Comparison of ENCODE assay signal across 16 cellular contexts in genomic region chr4:68748181-68748981, GRCh38.
DNase-seq lines count a peak whose midpoint lies in the region; ATAC-seq and TF ChIP-seq lines count a peak whose summit lies in the region.
"Had no signal": no experiment of that assay in that cellular context is flagged by ENCODE, and none has a peak within 500 bp of the region (broad histone marks: within the 10 kb centered on the region; RNA-seq: fewer than 3 reads in every experiment).

No MANE protein-coding gene starts in this region.

- CTCF ChIA-PET in Panc1 (lab: Charles Lee) = no interaction called here

- no peaks in the 10 kb centered on the region for H3K4me1 ChIP-seq in Panc1 (ENCODE audit: control insufficient read depth, insufficient read depth, low read length)
- H3K4me1 ChIP-seq: testis had no signal

- peak overlapping the region; percentile 1 for H3K27ac Mint-ChIP-seq in type B pancreatic cell
- no peak overlapping the region for H3K27ac Mint-ChIP-seq in activated naive CD4-positive, alpha-beta T cell treated with anti-CD3 and anti-CD28 coated beads, Interleukin-2, amount 50 U/mL, for 72 hours
- H3K27ac Mint-ChIP-seq: activated naive CD4-positive, alpha-beta T cell treated with anti-CD3 and anti-CD28 coated beads, Interleukin-2, amount 50 U/mL, for 24 hours; nephron progenitor cell had no signal

- in situ Hi-C loops in Panc1 (cut with HindIII; ENCODE audit: low pct_unique_long_range_greater_than_20kb, low sequenced_read_pairs) = no loop called here

- H3K27ac ChIP-seq in Panc1 (ENCODE audit: low read length) = no peak overlapping the region
- H3K27ac ChIP-seq: testis had no signal

- no peaks in the 10 kb centered on the region for H3K9me3 ChIP-seq in Panc1 (ENCODE audit: control insufficient read depth, insufficient read depth, low read depth, low read length)
- H3K9me3 ChIP-seq: testis had no signal

- POLR2A ChIA-PET in Panc1 (lab: Charles Lee) = no interaction called here

- DNase-seq in Panc1 (ENCODE audit: low read depth, low spot score) (peak; percentile 10), type B pancreatic cell (ENCODE audit: extremely low spot score, unreplicated experiment) (no peak)
- DNase-seq in activated naive CD4-positive, alpha-beta T cell treated with anti-CD3 and anti-CD28 coated beads, Interleukin-2, amount 50 U/mL, for 72 hours (ENCODE audit: low spot score in 2 of 2) = no peak
- DNase-seq: COR-L47, cortex of kidney, kidney, NCI-H1417 treated with DMSO at 0.1 percent for 48 hours, NCI-H510A, nephron progenitor cell, Right ventricle myocardium superior, testis had no signal

- no peaks in the 10 kb centered on the region for H3K36me3 ChIP-seq in Panc1 (ENCODE audit: control insufficient read depth, insufficient read depth, low read length)

- H3K27me3 ChIP-seq in Panc1 (ENCODE audit: control insufficient read depth, insufficient read depth, low read length) = no peaks in the 10 kb centered on the region
- H3K27me3 ChIP-seq: testis had no signal

- no peaks in the 10 kb centered on the region for H3K36me3 Mint-ChIP-seq in type B pancreatic cell
- no peaks in the 10 kb centered on the region for H3K36me3 Mint-ChIP-seq in activated naive CD4-positive, alpha-beta T cell treated with anti-CD3 and anti-CD28 coated beads, Interleukin-2, amount 50 U/mL, for 72 hours
- H3K36me3 Mint-ChIP-seq: activated naive CD4-positive, alpha-beta T cell treated with anti-CD3 and anti-CD28 coated beads, Interleukin-2, amount 50 U/mL, for 24 hours had no signal

- H3K27me3 Mint-ChIP-seq in type B pancreatic cell = no peaks in the 10 kb centered on the region

- H3K4me3 Mint-ChIP-seq in type B pancreatic cell = no peak overlapping the region
- H3K4me3 Mint-ChIP-seq: activated naive CD4-positive, alpha-beta T cell treated with anti-CD3 and anti-CD28 coated beads, Interleukin-2, amount 50 U/mL, for 24 hours; nephron progenitor cell had no signal

- no peaks in the 10 kb centered on the region for H3K4me1 Mint-ChIP-seq in type B pancreatic cell (ENCODE audit: unreplicated experiment)
- H3K4me1 Mint-ChIP-seq: activated naive CD4-positive, alpha-beta T cell treated with anti-CD3 and anti-CD28 coated beads, Interleukin-2, amount 50 U/mL, for 24 hours had no signal

- TF ChIP-seq CTCF in Panc1 (IDR thresholded peaks at IDR 0.05) = no peak
- TF ChIP-seq CTCF in type B pancreatic cell (conservative IDR thresholded peaks at IDR 0.05) = no peak

- intact Hi-C loops in Panc1 (cut with micrococcal nuclease; ENCODE audit: unreplicated experiment) = no loop called here

- H3K9me3 Mint-ChIP-seq in type B pancreatic cell = peaks cover 7% of the 10 kb centered on the region
- peaks cover 0 to 4% of the 10 kb centered on the region in 2 donors for H3K9me3 Mint-ChIP-seq in activated naive CD4-positive, alpha-beta T cell treated with anti-CD3 and anti-CD28 coated beads, Interleukin-2, amount 50 U/mL, for 72 hours
- H3K9me3 Mint-ChIP-seq: activated naive CD4-positive, alpha-beta T cell treated with anti-CD3 and anti-CD28 coated beads, Interleukin-2, amount 50 U/mL, for 24 hours had no signal

- H3K4me3 ChIP-seq in Panc1 (ENCODE audit: low read depth in 2 of 2, low read length in 2 of 2) = no peak overlapping the region
- H3K4me3 ChIP-seq: testis had no signal

- BruUV-seq in Panc1 (replicated peaks; lab: Mats Ljungman, UMichigan) = no TSS peak

- ATAC-seq in HG02759 (IDR thresholded peaks at IDR 0.05; ENCODE audit: unreplicated experiment) (peak; percentile 69), Panc1 (no peak), esophagus mucosa (peak; percentile 84), HG02870 (IDR thresholded peaks at IDR 0.05; ENCODE audit: unreplicated experiment) (no peak), GM21737 (IDR thresholded peaks at IDR 0.05; ENCODE audit: unreplicated experiment) (no peak)
- ATAC-seq in activated naive CD4-positive, alpha-beta T cell treated with anti-CD3 and anti-CD28 coated beads, Interleukin-2, amount 50 U/mL, for 72 hours = no peak

Comparison
In these comparisons a context has a peak if more than half of its experiments do, and no peak if none do; other contexts are left out.
1. ATAC-seq: peak in HG02759 (single experiment) and esophagus mucosa (single experiment); none in Panc1 (single experiment), HG02870 (single experiment), GM21737 (single experiment) and activated naive CD4-positive, alpha-beta T cell treated with anti-CD3 and anti-CD28 coated beads, Interleukin-2, amount 50 U/mL, for 72 hours (0 of 2).